In genomic region chr1:109986054-109986444, GRCh38 we compare ENCODE assay signal across 8 cellular contexts. TPM values are rescaled to one million over a fixed set of nuclear protein-coding genes. Genes with fewer than 3 reads are reported as not detected.
DNase-seq lines count a peak whose midpoint lies in the region; ATAC-seq and TF ChIP-seq lines count a peak whose summit lies in the region.

No MANE protein-coding gene starts in this region.

- no peaks in the 10 kb centered on the region for H3K27me3 ChIP-seq in Karpas-422 (ENCODE audit: low read length)

- H3K27ac Mint-ChIP-seq in natural killer cell treated with Interleukin-12 subunit alpha and Interleukin-12 subunit beta and Interleukin-15 and Interleukin-18, amount 100 ng/mL, for 72 hours = peak overlapping the region; percentile 90 to 94

- H3K36me3 ChIP-seq in Karpas-422 (ENCODE audit: insufficient read depth, low read length) = peaks cover 9% of the 10 kb centered on the region

- H3K4me3 ChIP-seq in AG10803 (ENCODE audit: low read length) = peak overlapping the region; percentile 90
- H3K4me3 ChIP-seq in Karpas-422 (ENCODE audit: low read length) = peak overlapping the region; percentile 99

- H3K4me1 ChIP-seq in Karpas-422 (ENCODE audit: low read length) = peaks cover 49% of the 10 kb centered on the region

- no peak for ATAC-seq in natural killer cell treated with Interleukin-12 subunit alpha and Interleukin-12 subunit beta and Interleukin-15 and Interleukin-18, amount 100 ng/mL, for 72 hours

- peak overlapping the region; percentile 94 for H3K4me3 Mint-ChIP-seq in natural killer cell treated with Interleukin-12 subunit alpha and Interleukin-12 subunit beta and Interleukin-15 and Interleukin-18, amount 100 ng/mL, for 72 hours

- H3K4me2 ChIP-seq in Karpas-422 (ENCODE audit: low read depth, low read length, poor library complexity, severe bottlenecking) = peak overlapping the region; percentile 100

- H3K9ac ChIP-seq in Karpas-422 (ENCODE audit: low read length) = peak overlapping the region; percentile 95

- H2AFZ ChIP-seq in Karpas-422 (ENCODE audit: low read length) = no peak overlapping the region

- H3K79me2 ChIP-seq in Karpas-422 (ENCODE audit: low read length) = peaks cover 61% of the 10 kb centered on the region

- no peaks in the 10 kb centered on the region for H3K9me2 ChIP-seq in Karpas-422 (replicated peaks; ENCODE audit: insufficient read depth, low read length)

- H3K27me3 Mint-ChIP-seq in natural killer cell treated with Interleukin-12 subunit alpha and Interleukin-12 subunit beta and Interleukin-15 and Interleukin-18, amount 100 ng/mL, for 72 hours = peaks cover 0 to 1% of the 10 kb centered on the region in 2 donors

- H3K4me1 Mint-ChIP-seq in natural killer cell treated with Interleukin-12 subunit alpha and Interleukin-12 subunit beta and Interleukin-15 and Interleukin-18, amount 100 ng/mL, for 72 hours (ENCODE audit: low read depth in 2 of 2) = peaks cover 33 to 34% of the 10 kb centered on the region in 2 donors

- H3K27ac ChIP-seq in Karpas-422 (ENCODE audit: low read length) (no peak overlapping the region), cingulate gyrus (ENCODE audit: low read depth, low read length) (peak overlapping the region; percentile 93)

- DNase-seq in AG10803 (ENCODE audit: low read depth) (no peak), Karpas-422 (no peak), hypothalamus (lab: John Stamatoyannopoulos, UW) (no peak), NCI-H146 (lab: John Stamatoyannopoulos, UW) (no peak), NK-92 (lab: John Stamatoyannopoulos, UW; ENCODE audit: unreplicated experiment) (no peak)
- DNase-seq in natural killer cell treated with Interleukin-12 subunit alpha and Interleukin-12 subunit beta and Interleukin-15 and Interleukin-18, amount 100 ng/mL, for 72 hours (ENCODE audit: low spot score) = no peak
- no peak for DNase-seq in NK-92 treated with Interleukin-12 subunit alpha and Interleukin-12 subunit beta, amount 100 ng/mL, for 24 hours (lab: John Stamatoyannopoulos, UW)

- no peaks in the 10 kb centered on the region for H3K9me3 ChIP-seq in Karpas-422 (ENCODE audit: low read length)

- no peaks in the 10 kb centered on the region for H3K36me3 Mint-ChIP-seq in natural killer cell treated with Interleukin-12 subunit alpha and Interleukin-12 subunit beta and Interleukin-15 and Interleukin-18, amount 100 ng/mL, for 72 hours

- no peaks in the 10 kb centered on the region for H3K9me3 Mint-ChIP-seq in natural killer cell treated with Interleukin-12 subunit alpha and Interleukin-12 subunit beta and Interleukin-15 and Interleukin-18, amount 100 ng/mL, for 72 hours

- TF ChIP-seq CTCF in AG10803 (conservative IDR thresholded peaks at IDR 0.05; ENCODE audit: low read length) = no peak

- peaks cover 25% of the 10 kb centered on the region for H4K20me1 ChIP-seq in Karpas-422 (ENCODE audit: insufficient read depth, low read depth, low read length)

RNA-seq across cellular contexts. Expression of gene AHCYL1, which starts 1.5 kb away (rescaled TPM):
- 29.5 and 34.0 TPM in 2 replicates for total RNA-seq in Karpas-422 (2014; rRNA removed; shearing (Covaris generic); ENCODE audit: low replicate concordance)
- total RNA-seq in natural killer cell treated with Interleukin-12 subunit alpha and Interleukin-12 subunit beta and Interleukin-15 and Interleukin-18, amount 100 ng/mL, for 72 hours = 10 to 100 TPM; 44.8 to 47.8 TPM

RNA-seq across cellular contexts. Expression of gene STRIP1, which starts 48.4 kb away (rescaled TPM):
- total RNA-seq in Karpas-422 (2014; rRNA removed; shearing (Covaris generic); ENCODE audit: low replicate concordance) = 35.3 and 53.8 TPM in 2 replicates
- 10 to 100 TPM; 38.9 to 57.0 TPM for total RNA-seq in natural killer cell treated with Interleukin-12 subunit alpha and Interleukin-12 subunit beta and Interleukin-15 and Interleukin-18, amount 100 ng/mL, for 72 hours
